1 cellular context compared by ENCODE assay signal in the genomic region with DNA sequence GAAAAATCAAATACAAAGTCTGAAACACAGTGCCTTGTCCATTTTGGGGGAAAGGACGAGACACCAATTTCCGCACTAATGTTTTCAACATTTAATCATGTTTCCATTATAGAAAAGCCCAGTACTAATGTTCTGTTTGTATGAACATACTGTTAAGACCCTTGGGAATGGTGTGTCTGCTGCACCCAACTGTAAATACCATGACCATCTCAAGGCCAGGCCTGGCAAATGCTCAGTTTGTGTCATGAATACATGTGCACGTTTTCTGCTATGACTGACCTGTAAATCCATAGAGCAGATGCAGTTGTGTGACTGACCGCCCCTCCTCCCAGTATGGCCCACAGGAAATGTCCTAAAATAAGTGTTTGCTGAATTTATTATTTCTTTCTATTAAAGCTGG.
TF ChIP-seq lines count a peak whose summit lies in the region.

No MANE protein-coding gene starts in this region.

TF ChIP-seq in HepG2, 621 proteins besides CTCF, POLR2A, EP300 and RAD21:
- TF ChIP-seq, protein P1, sequence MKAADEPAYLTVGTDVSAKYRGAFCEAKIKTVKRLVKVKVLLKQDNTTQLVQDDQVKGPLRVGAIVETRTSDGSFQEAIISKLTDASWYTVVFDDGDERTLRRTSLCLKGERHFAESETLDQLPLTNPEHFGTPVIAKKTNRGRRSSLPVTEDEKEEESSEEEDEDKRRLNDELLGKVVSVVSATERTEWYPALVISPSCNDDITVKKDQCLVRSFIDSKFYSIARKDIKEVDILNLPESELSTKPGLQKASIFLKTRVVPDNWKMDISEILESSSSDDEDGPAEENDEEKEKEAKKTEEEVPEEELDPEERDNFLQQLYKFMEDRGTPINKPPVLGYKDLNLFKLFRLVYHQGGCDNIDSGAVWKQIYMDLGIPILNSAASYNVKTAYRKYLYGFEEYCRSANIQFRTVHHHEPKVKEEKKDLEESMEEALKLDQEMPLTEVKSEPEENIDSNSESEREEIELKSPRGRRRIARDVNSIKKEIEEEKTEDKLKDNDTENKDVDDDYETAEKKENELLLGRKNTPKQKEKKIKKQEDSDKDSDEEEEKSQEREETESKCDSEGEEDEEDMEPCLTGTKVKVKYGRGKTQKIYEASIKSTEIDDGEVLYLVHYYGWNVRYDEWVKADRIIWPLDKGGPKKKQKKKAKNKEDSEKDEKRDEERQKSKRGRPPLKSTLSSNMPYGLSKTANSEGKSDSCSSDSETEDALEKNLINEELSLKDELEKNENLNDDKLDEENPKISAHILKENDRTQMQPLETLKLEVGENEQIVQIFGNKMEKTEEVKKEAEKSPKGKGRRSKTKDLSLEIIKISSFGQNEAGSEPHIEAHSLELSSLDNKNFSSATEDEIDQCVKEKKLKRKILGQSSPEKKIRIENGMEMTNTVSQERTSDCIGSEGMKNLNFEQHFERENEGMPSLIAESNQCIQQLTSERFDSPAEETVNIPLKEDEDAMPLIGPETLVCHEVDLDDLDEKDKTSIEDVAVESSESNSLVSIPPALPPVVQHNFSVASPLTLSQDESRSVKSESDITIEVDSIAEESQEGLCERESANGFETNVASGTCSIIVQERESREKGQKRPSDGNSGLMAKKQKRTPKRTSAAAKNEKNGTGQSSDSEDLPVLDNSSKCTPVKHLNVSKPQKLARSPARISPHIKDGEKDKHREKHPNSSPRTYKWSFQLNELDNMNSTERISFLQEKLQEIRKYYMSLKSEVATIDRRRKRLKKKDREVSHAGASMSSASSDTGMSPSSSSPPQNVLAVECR (CRISPR knock-in tag; IDR thresholded peaks at IDR 0.05; ENCODE audit: borderline replicate concordance) = no peak
- no peak for TF ChIP-seq ZNF34 (CRISPR knock-in tag; IDR thresholded peaks at IDR 0.05; ENCODE audit: borderline replicate concordance)
- TF ChIP-seq XRCC5 (optimal IDR thresholded peaks at IDR 0.05; ENCODE audit: low read length) = no peak
- no peak for TF ChIP-seq HCFC1 (IDR thresholded peaks at IDR 0.05; ENCODE audit: low read depth, low read length)
- TF ChIP-seq NFE2L1 (CRISPR knock-in tag; IDR thresholded peaks at IDR 0.05; ENCODE audit: borderline replicate concordance) = no peak
- TF ChIP-seq RBM22 (optimal IDR thresholded peaks at IDR 0.05; ENCODE audit: low read length) = peak; percentile 72
- no peak for TF ChIP-seq CBX1 (IDR thresholded peaks at IDR 0.05; ENCODE audit: low read depth)
- TF ChIP-seq JUN (CRISPR knock-in tag; IDR thresholded peaks at IDR 0.05) = no peak
